29 cellular contexts compared by ENCODE assay signal in genomic region chr15:36218322-36218721, GRCh38.
"Had no signal": no experiment of that assay in that cellular context is flagged by ENCODE, and none has a peak within 500 bp of the region (broad histone marks: within the 10 kb centered on the region; RNA-seq: fewer than 3 reads in every experiment).

No MANE protein-coding gene starts in this region.

- H3K27me3 ChIP-seq: brain microvascular endothelial cell, cardiac muscle cell, Peyer's patch, SJCRH30 had no signal

- H3K36me3 ChIP-seq: brain microvascular endothelial cell, cardiac muscle cell, Peyer's patch, SJCRH30 had no signal

- H3K4me1 ChIP-seq: Peyer's patch, SJCRH30 had no signal

- H3K27ac ChIP-seq: brain microvascular endothelial cell, cardiac muscle cell, Peyer's patch, RWPE1, SJCRH30 had no signal

- H3K4me1 Mint-ChIP-seq: activated B cell treated with CpG ODN at 0.5 μM for 24 hours; activated CD4-positive, alpha-beta T cell treated with anti-CD3 and anti-CD28 coated beads, Interleukin-2, amount 10 ng/mL, durations not matched to agents 7 days and 5 days; activated T-helper 17 cell treated with anti-CD3 and anti-CD28 coated beads, Interleukin-2, amount 50 U/mL, for 72 hours had no signal

- H3K27ac Mint-ChIP-seq: activated B cell treated with CpG ODN at 0.5 μM for 24 hours; activated CD4-positive, alpha-beta memory T cell treated with anti-CD3 and anti-CD28 coated beads for 36 hours; activated CD4-positive, alpha-beta T cell treated with anti-CD3 and anti-CD28 coated beads, Interleukin-2, amount 10 ng/mL, durations not matched to agents 7 days and 5 days; activated naive CD4-positive, alpha-beta T cell treated with anti-CD3 and anti-CD28 coated beads for 36 hours; activated naive CD8-positive, alpha-beta T cell; activated T-helper 17 cell treated with anti-CD3 and anti-CD28 coated beads, Interleukin-2, amount 50 U/mL, for 72 hours; T-helper 1 cell treated with Interleukin-12 subunit alpha and Interleukin-12 subunit beta and Interleukin-4 antibody, amounts not matched to agents 30 μg/mL and 1 μg/mL, for 36 hours had no signal

- H3K27me3 Mint-ChIP-seq: activated B cell treated with CpG ODN at 0.5 μM for 24 hours; activated CD4-positive, alpha-beta memory T cell treated with anti-CD3 and anti-CD28 coated beads for 36 hours; activated CD4-positive, alpha-beta T cell treated with anti-CD3 and anti-CD28 coated beads, Interleukin-2, amount 10 ng/mL, durations not matched to agents 7 days and 5 days; activated T-helper 17 cell treated with anti-CD3 and anti-CD28 coated beads, Interleukin-2, amount 50 U/mL, for 72 hours had no signal

- H3K4me3 ChIP-seq: cardiac muscle cell, Peyer's patch, SJCRH30 had no signal

- ATAC-seq: activated T-helper 17 cell treated with anti-CD3 and anti-CD28 coated beads, Interleukin-2, amount 50 U/mL, for 72 hours had no signal

- H3K4me3 Mint-ChIP-seq: activated B cell treated with CpG ODN at 0.5 μM for 24 hours; activated CD4-positive, alpha-beta memory T cell treated with anti-CD3 and anti-CD28 coated beads for 36 hours; activated CD4-positive, alpha-beta T cell treated with anti-CD3 and anti-CD28 coated beads, Interleukin-2, amount 10 ng/mL, durations not matched to agents 7 days and 5 days; activated naive CD4-positive, alpha-beta T cell treated with anti-CD3 and anti-CD28 coated beads for 36 hours; activated naive CD8-positive, alpha-beta T cell; activated T-helper 17 cell treated with anti-CD3 and anti-CD28 coated beads, Interleukin-2, amount 50 U/mL, for 72 hours; T-helper 1 cell treated with Interleukin-12 subunit alpha and Interleukin-12 subunit beta and Interleukin-4 antibody, amounts not matched to agents 30 μg/mL and 1 μg/mL, for 36 hours had no signal

- H3K36me3 Mint-ChIP-seq: activated CD4-positive, alpha-beta memory T cell treated with anti-CD3 and anti-CD28 coated beads for 36 hours; activated naive CD8-positive, alpha-beta T cell had no signal

- H3K9me3 ChIP-seq: Peyer's patch, SJCRH30 had no signal

- DNase-seq: activated B cell treated with CpG ODN at 0.5 μM for 24 hours; activated CD4-positive, alpha-beta memory T cell treated with anti-CD3 and anti-CD28 coated beads for 36 hours; activated CD4-positive, alpha-beta T cell treated with anti-CD3 and anti-CD28 coated beads, Interleukin-2, amount 10 ng/mL, durations not matched to agents 7 days and 5 days; activated CD8-positive, alpha-beta memory T cell treated with anti-CD3 and anti-CD28 coated beads for 24 hours; activated gamma-delta T cell; activated naive CD4-positive, alpha-beta T cell treated with anti-CD3 and anti-CD28 coated beads for 36 hours; activated T-cell treated with anti-CD3 and anti-CD28 coated beads for 4 hours; activated T-cell treated with anti-CD3 and anti-CD28 coated beads, Interleukin-2, amount 50 U/mL, for 48 hours; brain microvascular endothelial cell; MM.1S; NCI-H1105; NCI-H1436; NCI-H1694 treated with DMSO at 0.1 percent for 48 hours; NCI-H2029 treated with DMSO at 0.1 percent for 48 hours; NCI-H2227 treated with DMSO at 0.1 percent for 48 hours; NCI-H446 treated with DMSO at 0.1 percent for 48 hours; NCI-H524 treated with DMSO at 0.1 percent for 48 hours; NCI-H774; NK-92 treated with Interleukin-12 subunit alpha and Interleukin-12 subunit beta, amount 100 ng/mL, for 24 hours; OCI-M1; Peyer's patch; Right ventricle myocardium superior; SJCRH30; T-helper 9 cell had no signal
